In genomic region chr1:32181065-32181464, GRCh38 we compare ENCODE assay signal across 8 cellular contexts. TPM values are rescaled to one million over a fixed set of nuclear protein-coding genes. Genes with fewer than 3 reads are reported as not detected.
DNase-seq lines count a peak whose midpoint lies in the region; ATAC-seq and TF ChIP-seq lines count a peak whose summit lies in the region.

No MANE protein-coding gene starts in this region.

- peaks cover 30% of the 10 kb centered on the region for H3K79me2 ChIP-seq in mesendoderm (ENCODE audit: control insufficient read depth, insufficient read depth, low read length)

- DNase-seq in left ventricle myocardium inferior: no peak
- no peak for DNase-seq in Right ventricle myocardium superior
- DNase-seq in astrocyte of the spinal cord (ENCODE audit: low read depth, low spot score): no peak
- DNase-seq in mesendoderm: no peak
- DNase-seq in stimulated activated CD4-positive, alpha-beta T cell treated with anti-CD3 and anti-CD28 coated beads, Interleukin-1b, Interleukin-23, amount 100 ng/mL, for 48 hours: no peak
- DNase-seq in NCI-H524 (lab: John Stamatoyannopoulos, UW): no peak
- no peak for DNase-seq in GF-D8 (lab: John Stamatoyannopoulos, UW)
- no peak for DNase-seq in NCI-H187 treated with DMSO at 0.1 percent for 48 hours (lab: John Stamatoyannopoulos, UW)

- no peak overlapping the region for H3K18ac ChIP-seq in mesendoderm (ENCODE audit: low read length)

- H2BK120ac ChIP-seq in mesendoderm (ENCODE audit: low read depth, low read length): no peak overlapping the region

- peaks cover 68% of the 10 kb centered on the region for H3K4me1 ChIP-seq in left ventricle myocardium inferior
- H3K4me1 ChIP-seq in mesendoderm (ENCODE audit: control insufficient read depth, low read depth, low read length): peaks cover 9% of the 10 kb centered on the region

- ATAC-seq in Right ventricle myocardium superior (ENCODE audit: poor library complexity): no peak

- H3K4ac ChIP-seq in mesendoderm (ENCODE audit: low read depth, low read length): no peak overlapping the region

- no peak overlapping the region for H4K8ac ChIP-seq in mesendoderm (ENCODE audit: low read depth, low read length)

- H3K36me3 ChIP-seq in left ventricle myocardium inferior (peaks cover 47% of the 10 kb centered on the region), mesendoderm (ENCODE audit: control insufficient read depth, insufficient read depth, low read length) (peaks cover 7% of the 10 kb centered on the region)

- peak overlapping the region; percentile 88 for H3K9ac ChIP-seq in mesendoderm (ENCODE audit: low read length)

- H2BK5ac ChIP-seq in mesendoderm (ENCODE audit: low read length): no peak overlapping the region

- in situ Hi-C loops in astrocyte of the spinal cord (cut with HindIII; ENCODE audit: low sequenced_read_pairs): no loop called here

- H3K27me3 ChIP-seq in left ventricle myocardium inferior (ENCODE audit: low read depth) (no peaks in the 10 kb centered on the region), mesendoderm (ENCODE audit: insufficient read depth, low read length, poor library complexity) (no peaks in the 10 kb centered on the region)

- no peak for TF ChIP-seq CTCF in left ventricle myocardium inferior (IDR thresholded peaks at IDR 0.05; ENCODE audit: borderline replicate concordance)
- no peak for TF ChIP-seq CTCF in astrocyte of the spinal cord (IDR thresholded peaks at IDR 0.05; ENCODE audit: low read depth, low read length)

- peaks cover 20% of the 10 kb centered on the region for H3K79me1 ChIP-seq in mesendoderm (ENCODE audit: low read length)

- peak overlapping the region; percentile 27 for H3K4me2 ChIP-seq in mesendoderm (ENCODE audit: low read length)

- WGBS in mesendoderm (ENCODE audit: extremely low coverage, insufficient coverage, low lambda C conversion rate): no CpG with 5 or more reads among the region's 9 CpGs

- no peak overlapping the region for H3K23ac ChIP-seq in mesendoderm (ENCODE audit: low read length)

- H3K27ac ChIP-seq in left ventricle myocardium inferior (replicated peaks) (peak overlapping the region; percentile 96), mesendoderm (ENCODE audit: low read depth, low read length) (no peak overlapping the region)

- H3K56ac ChIP-seq in mesendoderm (ENCODE audit: low read length): peak overlapping the region; percentile 74

- no peak overlapping the region for H2BK15ac ChIP-seq in mesendoderm (replicated peaks; ENCODE audit: low read depth)

- no peaks in the 10 kb centered on the region for H3K9me3 ChIP-seq in left ventricle myocardium inferior (replicated peaks)

- H3K4me3 ChIP-seq in left ventricle myocardium inferior: peak overlapping the region; percentile 73
- H3K4me3 ChIP-seq in astrocyte of the spinal cord (ENCODE audit: low read depth, low read length): peak overlapping the region; percentile 73
- H3K4me3 ChIP-seq in mesendoderm (ENCODE audit: low read length): no peak overlapping the region

- intact Hi-C loops in left ventricle myocardium inferior (cut with micrococcal nuclease): no loop called here
- intact Hi-C loops in Right ventricle myocardium superior (cut with DNase I): no loop called here

- H2AK5ac ChIP-seq in mesendoderm (ENCODE audit: low read length): no peak overlapping the region

- no peak overlapping the region for H4K5ac ChIP-seq in mesendoderm (ENCODE audit: low read length)

RNA-seq across cellular contexts. Expression of gene TXLNA, which starts 1.6 kb away (rescaled TPM):
- total RNA-seq in left ventricle myocardium inferior: 17.2 TPM
- 15.5 TPM for total RNA-seq in Right ventricle myocardium superior
- polyA plus RNA-seq in mesendoderm (2013, experiment 1 of 2): 29.1 TPM
- 28.4 TPM for polyA plus RNA-seq in mesendoderm (2013, experiment 2 of 2)

RNA-seq across cellular contexts. Expression of gene CCDC28B, which starts 19.3 kb away (rescaled TPM):
- total RNA-seq in left ventricle myocardium inferior (16.7 TPM), Right ventricle myocardium superior (25.0 TPM)
- polyA plus RNA-seq in mesendoderm (2013, experiment 1 of 2): 12.9 TPM
- 12.8 TPM for polyA plus RNA-seq in mesendoderm (2013, experiment 2 of 2)

RNA-seq across cellular contexts. Expression of gene IQCC, which starts 24.4 kb away (rescaled TPM):
- total RNA-seq in left ventricle myocardium inferior (0.71 TPM), Right ventricle myocardium superior (0.97 TPM)
- polyA plus RNA-seq in mesendoderm (2013, experiment 1 of 2): 3.1 TPM
- polyA plus RNA-seq in mesendoderm (2013, experiment 2 of 2): 2.8 TPM

RNA-seq across cellular contexts. Expression of gene DCDC2B, which starts 27.8 kb away (rescaled TPM):
- not detected for total RNA-seq in left ventricle myocardium inferior
- not detected for total RNA-seq in Right ventricle myocardium superior
- polyA plus RNA-seq in mesendoderm (2013, experiment 1 of 2): not detected
- polyA plus RNA-seq in mesendoderm (2013, experiment 2 of 2): not detected

RNA-seq across cellular contexts. Expression of gene TMEM234, which starts 41.1 kb away (rescaled TPM):
- 10.9 TPM for total RNA-seq in left ventricle myocardium inferior
- total RNA-seq in Right ventricle myocardium superior: 7.5 TPM
- polyA plus RNA-seq in mesendoderm (2013, experiment 1 of 2): 7.2 TPM
- polyA plus RNA-seq in mesendoderm (2013, experiment 2 of 2): 7.4 TPM
